Comparison of ENCODE assay signal across 15 cellular contexts in the genomic region with DNA sequence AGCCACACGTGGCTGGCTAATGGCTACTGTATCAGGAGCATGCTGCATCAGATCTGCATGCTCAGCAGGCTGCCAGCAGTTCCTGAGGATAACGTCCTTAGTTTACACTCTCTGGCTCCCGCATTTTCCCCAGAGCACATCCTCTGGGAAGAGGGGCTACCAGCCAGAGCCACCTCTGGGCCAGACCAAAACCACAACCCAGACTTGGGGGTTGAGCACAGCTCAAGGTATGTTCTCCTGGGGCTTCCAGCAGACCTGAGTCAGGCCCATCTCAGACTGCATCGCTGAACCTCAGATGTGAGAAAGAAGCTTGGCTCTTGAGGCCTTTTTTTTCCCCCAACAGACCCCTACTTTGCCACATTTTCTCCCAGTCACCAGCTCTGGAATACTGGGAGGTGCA. TPM values are rescaled to one million over a fixed set of nuclear protein-coding genes. Genes with fewer than 3 reads are reported as not detected.
A peak's percentile ranks its signal among the peaks of the same experiment; 100 is the strongest.
DNase-seq lines count a peak whose midpoint lies in the region; ATAC-seq, FAIRE-seq and TF ChIP-seq lines count a peak whose summit lies in the region.
"Had no signal": no experiment of that assay in that cellular context is flagged by ENCODE, and none has a peak within 500 bp of the region (broad histone marks: within the 10 kb centered on the region; RNA-seq: fewer than 3 reads in every experiment).

No MANE protein-coding gene starts in this region.

- H4K20me1 ChIP-seq in GM23338 (replicated peaks; ENCODE audit: insufficient read depth) (no peaks in the 10 kb centered on the region), astrocyte (ENCODE audit: insufficient read depth, low read length) (no peaks in the 10 kb centered on the region)

- H3K4me1 Mint-ChIP-seq in GM23338 (no peaks in the 10 kb centered on the region), astrocyte (ENCODE audit: low read depth, unreplicated experiment) (peaks cover 21% of the 10 kb centered on the region)
- H3K4me1 Mint-ChIP-seq: CD8-positive, alpha-beta memory T cell had no signal

- H2AFZ ChIP-seq in GM23338 (peak overlapping the region; percentile 76; the same call in 1 of the 2 replicates), astrocyte (ENCODE audit: low read depth, low read length) (no peak overlapping the region)

- intact Hi-C loops in spleen (cut with DNase I; ENCODE audit: low total_unique reads): no loop called here

- no peaks in the 10 kb centered on the region for H3K27me3 ChIP-seq in GM23338 (ENCODE audit: insufficient read depth)
- H3K27me3 ChIP-seq in astrocyte (ENCODE audit: insufficient read depth, low read length): no peaks in the 10 kb centered on the region
- peaks cover 0 to 11% (median 0%) of the 10 kb centered on the region in 7 donors for H3K27me3 ChIP-seq in spleen (replicated peaks in 1 of 7)
- H3K27me3 ChIP-seq: BE2C had no signal

- H3K36me3 Mint-ChIP-seq in GM23338 (ENCODE audit: low read depth) (no peaks in the 10 kb centered on the region), astrocyte (ENCODE audit: low read depth, unreplicated experiment) (no peaks in the 10 kb centered on the region)
- H3K36me3 Mint-ChIP-seq: CD8-positive, alpha-beta memory T cell had no signal

- WGBS in spleen, 5 donors: 74 to 85% (median 79%) methylated on average over 4 of the region's 4 CpGs

- H3K9me3 ChIP-seq in astrocyte (ENCODE audit: insufficient read depth, low read depth, low read length): no peaks in the 10 kb centered on the region
- no peaks in the 10 kb centered on the region for H3K9me3 ChIP-seq in spleen
- H3K9me3 ChIP-seq: BE2C, Caco-2, HAP-1 had no signal

- no peak for TF ChIP-seq POLR2A in spleen (IDR thresholded peaks at IDR 0.05)

- no peaks in the 10 kb centered on the region for H3K79me2 ChIP-seq in GM23338 (replicated peaks; ENCODE audit: insufficient read depth)
- H3K79me2 ChIP-seq in astrocyte (ENCODE audit: insufficient read depth, low read length): no peaks in the 10 kb centered on the region

- no peak for FAIRE-seq in astrocyte (lab: Jason Lieb, UNC)
- FAIRE-seq: A204.1, HepG2, HTR-8/SVneo had no signal

- H3K27me3 Mint-ChIP-seq in GM23338 (ENCODE audit: insufficient read depth, low read depth, poor library complexity): peaks cover 3% of the 10 kb centered on the region
- H3K27me3 Mint-ChIP-seq in astrocyte (ENCODE audit: low read depth, unreplicated experiment): peaks cover 16% of the 10 kb centered on the region

- H3K4me1 ChIP-seq in GM23338 (ENCODE audit: insufficient read depth) (no peaks in the 10 kb centered on the region), astrocyte (ENCODE audit: insufficient read depth, low read length) (peaks cover 2% of the 10 kb centered on the region), spleen (no peaks in the 10 kb centered on the region)
- H3K4me1 ChIP-seq: BE2C, Caco-2, HAP-1 had no signal

- DNase-seq in GM23338 (ENCODE audit: low spot score) (no peak), astrocyte (ENCODE audit: low read depth) (peak; percentile 40), glomerular visceral epithelial cell (ENCODE audit: extremely low spot score) (peak; percentile 58), spleen (peak; percentile 32), NCI-H748 (lab: John Stamatoyannopoulos, UW; ENCODE audit: unreplicated experiment) (no peak), NCI-H524 treated with DMSO at 0.1 percent for 48 hours (lab: John Stamatoyannopoulos, UW) (no peak)
- DNase-seq: BE2C; Caco-2; CD8-positive, alpha-beta memory T cell; GOT3 had no signal

- H3K36me3 ChIP-seq in GM23338 (ENCODE audit: insufficient read depth): no peaks in the 10 kb centered on the region
- no peaks in the 10 kb centered on the region for H3K36me3 ChIP-seq in astrocyte (ENCODE audit: insufficient read depth, low read length)
- H3K36me3 ChIP-seq in spleen: no peaks in the 10 kb centered on the region
- H3K36me3 ChIP-seq: BE2C, HAP-1 had no signal

- no peak overlapping the region for H3K4me3 ChIP-seq in GM23338
- no peak overlapping the region for H3K4me3 ChIP-seq in astrocyte (ENCODE audit: insufficient read depth, low read depth, low read length)
- no peak overlapping the region for H3K4me3 ChIP-seq in spleen
- H3K4me3 ChIP-seq: HAP-1 had no signal

- H3F3A ChIP-seq in GM23338 (replicated peaks; ENCODE audit: low read depth): no peaks in the 10 kb centered on the region

- H3K4me3 Mint-ChIP-seq in GM23338: no peak overlapping the region
- no peak overlapping the region for H3K4me3 Mint-ChIP-seq in astrocyte (ENCODE audit: unreplicated experiment)
- H3K4me3 Mint-ChIP-seq: CD8-positive, alpha-beta memory T cell had no signal

- H3K4me2 ChIP-seq in GM23338: no peak overlapping the region
- no peak overlapping the region for H3K4me2 ChIP-seq in astrocyte (ENCODE audit: low read length)

- H3K9me3 Mint-ChIP-seq in GM23338 (no peaks in the 10 kb centered on the region), astrocyte (ENCODE audit: unreplicated experiment) (peaks cover 3% of the 10 kb centered on the region)
- H3K9me3 Mint-ChIP-seq: CD8-positive, alpha-beta memory T cell had no signal

- no peak overlapping the region for H3K27ac Mint-ChIP-seq in GM23338
- no peak overlapping the region for H3K27ac Mint-ChIP-seq in astrocyte (ENCODE audit: unreplicated experiment)
- H3K27ac Mint-ChIP-seq: CD8-positive, alpha-beta memory T cell had no signal

- TF ChIP-seq CTCF in GM23338 (conservative IDR thresholded peaks at IDR 0.05; ENCODE audit: low read depth in 2 of 2) (no peak), astrocyte (IDR thresholded peaks at IDR 0.05; ENCODE audit: insufficient read depth, low read depth, low read length) (no peak), spleen (IDR thresholded peaks at IDR 0.05 in 8 of 11, conservative IDR thresholded peaks at IDR 0.05 in 3 of 11) (no peak)

- H3K9me2 ChIP-seq in GM23338 (ENCODE audit: insufficient read depth): no peaks in the 10 kb centered on the region

- H3K27ac ChIP-seq in GM23338 (ENCODE audit: low read depth) (no peak overlapping the region), astrocyte (ENCODE audit: low read depth, low read length) (no peak overlapping the region), spleen (no peak overlapping the region)

- ATAC-seq in GM23338: no peak
- ATAC-seq in GM19452 (IDR thresholded peaks at IDR 0.05; ENCODE audit: unreplicated experiment): no peak
- ATAC-seq: HepG2 had no signal

- no peak overlapping the region for H3K9ac ChIP-seq in astrocyte (ENCODE audit: low read length)

TF ChIP-seq in GM23338, 12 proteins besides CTCF, POLR2A, EP300 and RAD21 (continues in another document):
- TF ChIP-seq JUNB (IDR thresholded peaks at IDR 0.05; ENCODE audit: unreplicated experiment) (no peak), NANOG (IDR thresholded peaks at IDR 0.05; ENCODE audit: borderline replicate concordance) (no peak), CREB1 (CRISPR knock-in tag; IDR thresholded peaks at IDR 0.05; ENCODE audit: low read depth) (no peak), ZNF331 (CRISPR knock-in tag; IDR thresholded peaks at IDR 0.05; ENCODE audit: low read depth) (no peak), EZH2 (IDR thresholded peaks at IDR 0.05; ENCODE audit: low read depth, unreplicated experiment) (no peak), EZH2phosphoT487 (IDR thresholded peaks at IDR 0.05; ENCODE audit: unreplicated experiment) (no peak), STAT1 (IDR thresholded peaks at IDR 0.05; ENCODE audit: unreplicated experiment) (no peak)
- TF ChIP-seq, protein P1, sequence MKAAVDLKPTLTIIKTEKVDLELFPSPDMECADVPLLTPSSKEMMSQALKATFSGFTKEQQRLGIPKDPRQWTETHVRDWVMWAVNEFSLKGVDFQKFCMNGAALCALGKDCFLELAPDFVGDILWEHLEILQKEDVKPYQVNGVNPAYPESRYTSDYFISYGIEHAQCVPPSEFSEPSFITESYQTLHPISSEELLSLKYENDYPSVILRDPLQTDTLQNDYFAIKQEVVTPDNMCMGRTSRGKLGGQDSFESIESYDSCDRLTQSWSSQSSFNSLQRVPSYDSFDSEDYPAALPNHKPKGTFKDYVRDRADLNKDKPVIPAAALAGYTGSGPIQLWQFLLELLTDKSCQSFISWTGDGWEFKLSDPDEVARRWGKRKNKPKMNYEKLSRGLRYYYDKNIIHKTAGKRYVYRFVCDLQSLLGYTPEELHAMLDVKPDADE (IDR thresholded peaks at IDR 0.05): no peak
- TF ChIP-seq, protein P2, sequence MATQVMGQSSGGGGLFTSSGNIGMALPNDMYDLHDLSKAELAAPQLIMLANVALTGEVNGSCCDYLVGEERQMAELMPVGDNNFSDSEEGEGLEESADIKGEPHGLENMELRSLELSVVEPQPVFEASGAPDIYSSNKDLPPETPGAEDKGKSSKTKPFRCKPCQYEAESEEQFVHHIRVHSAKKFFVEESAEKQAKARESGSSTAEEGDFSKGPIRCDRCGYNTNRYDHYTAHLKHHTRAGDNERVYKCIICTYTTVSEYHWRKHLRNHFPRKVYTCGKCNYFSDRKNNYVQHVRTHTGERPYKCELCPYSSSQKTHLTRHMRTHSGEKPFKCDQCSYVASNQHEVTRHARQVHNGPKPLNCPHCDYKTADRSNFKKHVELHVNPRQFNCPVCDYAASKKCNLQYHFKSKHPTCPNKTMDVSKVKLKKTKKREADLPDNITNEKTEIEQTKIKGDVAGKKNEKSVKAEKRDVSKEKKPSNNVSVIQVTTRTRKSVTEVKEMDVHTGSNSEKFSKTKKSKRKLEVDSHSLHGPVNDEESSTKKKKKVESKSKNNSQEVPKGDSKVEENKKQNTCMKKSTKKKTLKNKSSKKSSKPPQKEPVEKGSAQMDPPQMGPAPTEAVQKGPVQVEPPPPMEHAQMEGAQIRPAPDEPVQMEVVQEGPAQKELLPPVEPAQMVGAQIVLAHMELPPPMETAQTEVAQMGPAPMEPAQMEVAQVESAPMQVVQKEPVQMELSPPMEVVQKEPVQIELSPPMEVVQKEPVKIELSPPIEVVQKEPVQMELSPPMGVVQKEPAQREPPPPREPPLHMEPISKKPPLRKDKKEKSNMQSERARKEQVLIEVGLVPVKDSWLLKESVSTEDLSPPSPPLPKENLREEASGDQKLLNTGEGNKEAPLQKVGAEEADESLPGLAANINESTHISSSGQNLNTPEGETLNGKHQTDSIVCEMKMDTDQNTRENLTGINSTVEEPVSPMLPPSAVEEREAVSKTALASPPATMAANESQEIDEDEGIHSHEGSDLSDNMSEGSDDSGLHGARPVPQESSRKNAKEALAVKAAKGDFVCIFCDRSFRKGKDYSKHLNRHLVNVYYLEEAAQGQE (IDR thresholded peaks at IDR 0.05; ENCODE audit: unreplicated experiment): no peak

RNA-seq across cellular contexts. Expression of a gene that starts 23.7 kb away (rescaled TPM):
- total RNA-seq in GM23338 (2014; rRNA removed; shearing (Covaris generic)): 35.8 and 38.9 TPM in 2 replicates
- 6.1 and 6.8 TPM in 2 replicates for polyA plus RNA-seq in GM23338 (2016; fragmentation: Nextera tagmentation; extraction: Ambion mirVana)
- 3.9 and 5.1 TPM in 2 replicates for total RNA-seq in astrocyte
- total RNA-seq in spleen: 10 to 100 TPM; 22.9 to 84.1 (median 53.6) TPM
- polyA plus RNA-seq in spleen: 1 to 10 TPM; 2.4 to 6.2 (median 5.8) TPM
- total RNA-seq: Caco-2 had no signal
- polyA plus RNA-seq: CD8-positive, alpha-beta memory T cell had no signal

Comparison
In these comparisons a context has a peak if more than half of its experiments do, and no peak if none do; other contexts are left out.
1. DNase-seq: peak in astrocyte (single experiment), glomerular visceral epithelial cell (single experiment) and spleen (single experiment); none in GM23338 (single experiment), NCI-H748 (single experiment) and NCI-H524 treated with DMSO at 0.1 percent for 48 hours (single experiment).